In the genomic region with DNA sequence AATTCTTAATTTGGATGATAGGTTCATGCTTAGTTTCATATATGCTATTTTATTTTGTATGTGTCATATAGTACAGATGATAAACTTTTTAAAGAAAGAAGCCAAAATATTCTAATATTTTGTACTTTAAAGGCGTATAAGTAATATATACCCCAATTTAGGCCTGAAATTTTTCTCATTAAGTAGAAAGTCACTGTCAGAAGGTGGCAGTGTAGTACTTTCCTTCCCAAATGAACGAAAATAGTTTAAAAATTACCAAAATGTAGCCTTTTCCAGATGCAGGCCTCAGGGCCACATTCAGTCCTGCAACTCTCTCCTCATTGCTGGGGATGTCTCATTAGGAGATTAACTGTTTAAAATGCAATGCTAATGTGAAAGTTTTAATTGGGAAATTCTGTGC, we compare ENCODE assay signal across 11 cellular contexts.
DNase-seq lines count a peak whose midpoint lies in the region; ATAC-seq, FAIRE-seq and TF ChIP-seq lines count a peak whose summit lies in the region.
"Had no signal": no experiment of that assay in that cellular context is flagged by ENCODE, and none has a peak within 500 bp of the region (broad histone marks: within the 10 kb centered on the region; RNA-seq: fewer than 3 reads in every experiment).

No MANE protein-coding gene starts in this region.

- H3K4me3 Mint-ChIP-seq in activated naive CD8-positive, alpha-beta T cell treated with anti-CD3 and anti-CD28 coated beads for 36 hours, result no peak overlapping the region
- H3K4me3 Mint-ChIP-seq: memory B cell had no signal

- H3K27me3 Mint-ChIP-seq in activated naive CD8-positive, alpha-beta T cell treated with anti-CD3 and anti-CD28 coated beads for 36 hours, result no peaks in the 10 kb centered on the region
- H3K27me3 Mint-ChIP-seq: memory B cell had no signal

- H3K4me1 ChIP-seq in OCI-LY3 (ENCODE audit: low read length), result peaks cover 20% of the 10 kb centered on the region

- no peaks in the 10 kb centered on the region for H3K36me3 ChIP-seq in OCI-LY3 (replicated peaks; ENCODE audit: low read depth, low read length)

- no peak overlapping the region for H3K27ac Mint-ChIP-seq in activated naive CD8-positive, alpha-beta T cell treated with anti-CD3 and anti-CD28 coated beads for 36 hours
- H3K27ac Mint-ChIP-seq: memory B cell had no signal

- no peak overlapping the region; the same call in 1 of the 2 replicates for H2AFZ ChIP-seq in OCI-LY3 (ENCODE audit: low read depth, low read length)

- ATAC-seq in HG03354 (IDR thresholded peaks at IDR 0.05; ENCODE audit: poor library complexity, severe bottlenecking, unreplicated experiment) (no peak), GM21825 (IDR thresholded peaks at IDR 0.05; ENCODE audit: unreplicated experiment) (no peak)

- no peaks in the 10 kb centered on the region for H3K9me3 ChIP-seq in OCI-LY3 (ENCODE audit: insufficient read depth, low read length)

- H3K27ac ChIP-seq in OCI-LY3 (ENCODE audit: low read length), result no peak overlapping the region

- no peaks in the 10 kb centered on the region for H3K9me3 Mint-ChIP-seq in activated naive CD8-positive, alpha-beta T cell treated with anti-CD3 and anti-CD28 coated beads for 36 hours
- H3K9me3 Mint-ChIP-seq: memory B cell had no signal

- no peaks in the 10 kb centered on the region for H3K79me2 ChIP-seq in OCI-LY3 (ENCODE audit: low read length)

- peak; percentile 12 for FAIRE-seq in endometrium (lab: Jason Lieb, UNC)

- H3K4me2 ChIP-seq in OCI-LY3 (ENCODE audit: low read length), result no peak overlapping the region

- no peak overlapping the region for H3K9ac ChIP-seq in OCI-LY3 (ENCODE audit: low read length)

- no peaks in the 10 kb centered on the region for H3K27me3 ChIP-seq in OCI-LY3 (ENCODE audit: low read depth, low read length)

- H3K36me3 Mint-ChIP-seq in activated naive CD8-positive, alpha-beta T cell treated with anti-CD3 and anti-CD28 coated beads for 36 hours, result no peaks in the 10 kb centered on the region
- H3K36me3 Mint-ChIP-seq: memory B cell had no signal

- no peaks in the 10 kb centered on the region for H4K20me1 ChIP-seq in OCI-LY3 (ENCODE audit: insufficient read depth, low read length)

- H3K4me1 Mint-ChIP-seq in activated naive CD8-positive, alpha-beta T cell treated with anti-CD3 and anti-CD28 coated beads for 36 hours, result no peaks in the 10 kb centered on the region
- H3K4me1 Mint-ChIP-seq: memory B cell had no signal

- peak; percentile 68 for TF ChIP-seq CTCF in OCI-LY3 (IDR thresholded peaks at IDR 0.05; ENCODE audit: low read depth, low read length)

- no peak overlapping the region for H3K4me3 ChIP-seq in OCI-LY3 (ENCODE audit: low read length)

- peak; percentile 1 for DNase-seq in GM04503 (ENCODE audit: low read depth)
- DNase-seq in non-pigmented ciliary epithelial cell (ENCODE audit: low read depth), result peak; percentile 11
- DNase-seq in activated naive CD8-positive, alpha-beta T cell treated with anti-CD3 and anti-CD28 coated beads for 36 hours, result no peak
- no peak for DNase-seq in NCI-H748 (lab: John Stamatoyannopoulos, UW; ENCODE audit: unreplicated experiment)
- DNase-seq: activated CD4-positive, alpha-beta T cell treated with anti-CD3 and anti-CD28 coated beads, Interleukin-2, amount 50 U/mL, for 1 hour; NCI-H2107 had no signal

Comparison
In these comparisons a context has a peak if more than half of its experiments do, and no peak if none do; other contexts are left out.
1. DNase-seq: peak in GM04503 (single experiment) and non-pigmented ciliary epithelial cell (single experiment); none in activated naive CD8-positive, alpha-beta T cell treated with anti-CD3 and anti-CD28 coated beads for 36 hours (single experiment) and NCI-H748 (single experiment).